ENCODE assay signal across 28 cellular contexts in genomic region chr10:75572478-75572877, GRCh38.
"Had no signal": no experiment of that assay in that cellular context is flagged by ENCODE, and none has a peak within 500 bp of the region (broad histone marks: within the 10 kb centered on the region; RNA-seq: fewer than 3 reads in every experiment).

No MANE protein-coding gene starts in this region.

- H3K27me3 ChIP-seq: neural progenitor cell, ovary, suprapubic skin, testis, tibial artery, transverse colon, upper lobe of right lung, uterus had no signal

- H3K9me3 ChIP-seq: ovary, testis had no signal

- H3K9ac ChIP-seq: neural progenitor cell, parathyroid adenoma had no signal

- ATAC-seq: natural killer cell; psoas muscle; right cardiac atrium; sciatic nerve; stimulated activated memory B cell treated with anti-CD40 and anti-IgM and Interleukin-4, amounts not matched to agents 10 μg/mL and 1 μg/mL and 100 μg/mL, for 72 hours; stimulated activated naive CD8-positive, alpha-beta T cell treated with anti-CD3 and anti-CD28 coated beads, Interleukin-15, amount 100 ng/mL, for 72 hours; stimulated activated naive CD8-positive, alpha-beta T cell treated with anti-CD3 and anti-CD28 coated beads, Interleukin-15, Interleukin-2, amounts not matched to agents 100 U/mL and 50 U/mL, for 24 hours; upper lobe of right lung had no signal

- H3K36me3 ChIP-seq: neural progenitor cell, ovary, suprapubic skin, tibial artery, transverse colon, upper lobe of right lung, uterus had no signal

- DNase-seq: natural killer cell; occipital lobe; ovary; posterior cingulate gyrus; psoas muscle; right cardiac atrium; spleen; stimulated activated CD4-positive, alpha-beta T cell treated with anti-CD3 and anti-CD28 coated beads, Interleukin-12 subunit alpha, Interleukin-12 subunit beta, amount 100 ng/mL, for 4 hours; stimulated activated CD4-positive, alpha-beta T cell treated with anti-CD3 and anti-CD28 coated beads, Interleukin-1b, Interleukin-23, amount 100 ng/mL, for 48 hours; stimulated activated CD4-positive, alpha-beta T cell treated with anti-CD3 and anti-CD28 coated beads, Interleukin-4, amount 100 ng/mL, for 1 hour; stimulated activated CD4-positive, alpha-beta T cell treated with anti-CD3 and anti-CD28 coated beads, Interleukin-4, amount 100 ng/mL, for 4 hours; stimulated activated CD8-positive, alpha-beta memory T cell treated with anti-CD3 and anti-CD28 coated beads, Interleukin-4, amount 100 ng/mL, for 48 hours; stimulated activated naive CD4-positive, alpha-beta T cell; stimulated activated naive CD8-positive, alpha-beta T cell treated with anti-CD3 and anti-CD28 coated beads, Interleukin-15, amount 100 ng/mL, for 72 hours; stimulated activated naive CD8-positive, alpha-beta T cell treated with anti-CD3 and anti-CD28 coated beads, Interleukin-15, Interleukin-2, amounts not matched to agents 100 U/mL and 50 U/mL, for 24 hours; substantia nigra; testis; tibial artery; transverse colon; upper lobe of right lung; uterus had no signal

- H3K4me3 ChIP-seq: neural progenitor cell, ovary, psoas muscle, skin epidermis, smooth muscle cell, spleen, suprapubic skin, testis, tibial artery, transverse colon, upper lobe of right lung, uterus had no signal

- H3K27ac ChIP-seq: neural progenitor cell, ovary, parathyroid adenoma, psoas muscle, skin epidermis, spleen, suprapubic skin, testis, tibial artery, transverse colon, upper lobe of right lung, uterus had no signal

- H3K4me2 ChIP-seq: neural progenitor cell, smooth muscle cell had no signal

- H3K4me1 ChIP-seq: parathyroid adenoma, psoas muscle, spleen, suprapubic skin, testis, tibial artery, upper lobe of right lung, uterus had no signal
